ENCODE assay signal across 10 cellular contexts in genomic region chr6:41938590-41938989, GRCh38. TPM values are rescaled to one million over a fixed set of nuclear protein-coding genes. Genes with fewer than 3 reads are reported as not detected.
DNase-seq lines count a peak whose midpoint lies in the region; ATAC-seq, FAIRE-seq and TF ChIP-seq lines count a peak whose summit lies in the region.
"Had no signal": no experiment of that assay in that cellular context is flagged by ENCODE, and none has a peak within 500 bp of the region (broad histone marks: within the 10 kb centered on the region; RNA-seq: fewer than 3 reads in every experiment).

No MANE protein-coding gene starts in this region.

- no peaks in the 10 kb centered on the region for H3K27me3 Mint-ChIP-seq in Calu3 (ENCODE audit: unreplicated experiment)

- DNase-seq in colonic mucosa (no peak), neuronal stem cell (ENCODE audit: low spot score) (no peak), GM12891 (ENCODE audit: insufficient read length, low spot score) (no peak), Calu3 (no peak), NCI-H446 treated with DMSO at 0.1 percent for 48 hours (lab: John Stamatoyannopoulos, UW) (no peak)
- DNase-seq: NCI-H345 had no signal

- no peaks in the 10 kb centered on the region for H3K9me3 Mint-ChIP-seq in Calu3 (ENCODE audit: low read depth, unreplicated experiment)

- H3K36me3 ChIP-seq in BLaER1 treated with 17β-estradiol and CSF1 and Interleukin-3, amounts not matched to agents 10 nM and 100 nM: peaks cover 34 to 78% (median 70%) of the 10 kb centered on the region in 11 experiments
- H3K36me3 ChIP-seq in Loucy (ENCODE audit: insufficient read depth, low read length): peaks cover 34% of the 10 kb centered on the region
- H3K36me3 ChIP-seq in colonic mucosa: no peaks in the 10 kb centered on the region
- H3K36me3 ChIP-seq in neuronal stem cell (replicated peaks in 1 of 2; ENCODE audit: control insufficient read depth in 2 of 2, insufficient read depth in 2 of 2, low read length in 2 of 2): peaks cover 18 to 49% of the 10 kb centered on the region in 2 donors

- peak overlapping the region; percentile 85 to 100 (median 97) for H3K9ac ChIP-seq in BLaER1 treated with 17β-estradiol and CSF1 and Interleukin-3, amounts not matched to agents 10 nM and 100 nM
- H3K9ac ChIP-seq in Loucy (ENCODE audit: low read depth, low read length, poor library complexity, severe bottlenecking) (peak overlapping the region; percentile 98), colonic mucosa (ENCODE audit: low read depth in 2 of 2, low read length in 2 of 2) (peak overlapping the region; percentile 37 to 94), neuronal stem cell (ENCODE audit: low read depth, low read length, poor library complexity) (no peak overlapping the region)

- H3K9me2 ChIP-seq in Loucy (replicated peaks; ENCODE audit: low read depth, low read length): no peaks in the 10 kb centered on the region

- CTCF ChIA-PET in Calu3 (lab: Charles Lee): interaction anchor here (0.6 to 3.3 kb wide), 2 partner anchors 10 to 17 kb away, joined by 4 to 17 read pairs; partner anchors contain the start of genes BYSL and MED20

- H2AFZ ChIP-seq in Loucy (ENCODE audit: low read length): no peak overlapping the region
- no peak overlapping the region for H2AFZ ChIP-seq in neuronal stem cell (ENCODE audit: low read length)

- no CpG with 5 or more reads among the region's 4 CpGs for WGBS in neuronal stem cell (ENCODE audit: extremely low coverage in 2 of 2, insufficient read length in 2 of 2, insufficient replicate concordance in 1 of 2), 2 donors

- intact Hi-C loops in colonic mucosa (cut with DNase I): loop anchor here (5.0 kb wide), 1 partner anchor 104 kb away; no protein-coding TSS in a partner anchor
- intact Hi-C loops in Calu3 (cut with micrococcal nuclease; ENCODE audit: unreplicated experiment): no loop called here

- no peak overlapping the region for H2BK15ac ChIP-seq in neuronal stem cell (ENCODE audit: low read length)

- peak overlapping the region; percentile 92 to 100 (median 98) for H3K4me2 ChIP-seq in BLaER1 treated with 17β-estradiol and CSF1 and Interleukin-3, amounts not matched to agents 10 nM and 100 nM
- H3K4me2 ChIP-seq in Loucy (ENCODE audit: low read depth, low read length, poor library complexity, severe bottlenecking) (peak overlapping the region; percentile 98), neuronal stem cell (ENCODE audit: insufficient read depth, low read length, poor library complexity, severe bottlenecking) (no peak overlapping the region)

- H3K18ac ChIP-seq in neuronal stem cell (ENCODE audit: low read length): no peak overlapping the region

- peaks cover 0 to 27% (median 14%) of the 10 kb centered on the region in 11 experiments; a peak in 12 of 22 replicates for H4K20me1 ChIP-seq in BLaER1 treated with 17β-estradiol and CSF1 and Interleukin-3, amounts not matched to agents 10 nM and 100 nM
- peaks cover 62% of the 10 kb centered on the region for H4K20me1 ChIP-seq in Loucy (ENCODE audit: insufficient read depth, low read length, poor library complexity, severe bottlenecking)

- H2BK120ac ChIP-seq in neuronal stem cell (ENCODE audit: low read depth, low read length): no peak overlapping the region

- H3K79me1 ChIP-seq in neuronal stem cell (ENCODE audit: low read depth, low read length): peaks cover 6% of the 10 kb centered on the region

- H3K9me3 ChIP-seq in BLaER1 treated with 17β-estradiol and CSF1 and Interleukin-3, amounts not matched to agents 10 nM and 100 nM (replicated peaks in 1 of 11): no peaks in the 10 kb centered on the region; a peak in 1 of 22 replicates
- H3K9me3 ChIP-seq in Loucy (ENCODE audit: insufficient read depth, low read depth, low read length) (no peaks in the 10 kb centered on the region), colonic mucosa (no peaks in the 10 kb centered on the region), neuronal stem cell (replicated peaks in 1 of 2; ENCODE audit: control insufficient read depth in 2 of 2, insufficient read depth in 1 of 2, low read depth in 1 of 2, low read length in 2 of 2) (no peaks in the 10 kb centered on the region)

- TF ChIP-seq CTCF in Loucy (conservative IDR thresholded peaks at IDR 0.05; ENCODE audit: low read length) (no peak), colonic mucosa (IDR thresholded peaks at IDR 0.05) (no peak), Calu3 (IDR thresholded peaks at IDR 0.05; ENCODE audit: unreplicated experiment) (no peak)

- ATAC-seq in GM19452 (IDR thresholded peaks at IDR 0.05; ENCODE audit: unreplicated experiment): no peak

- no peak for TF ChIP-seq POLR2A in GM12891 (IDR thresholded peaks at IDR 0.05; ENCODE audit: low read depth, low read length)

- H3K4me1 Mint-ChIP-seq in Calu3 (ENCODE audit: low read depth, unreplicated experiment): peaks cover 30% of the 10 kb centered on the region

- no peaks in the 10 kb centered on the region for H3K27me3 ChIP-seq in BLaER1 treated with 17β-estradiol and CSF1 and Interleukin-3, amounts not matched to agents 10 nM and 100 nM
- H3K27me3 ChIP-seq in Loucy (ENCODE audit: insufficient read depth, low read length, poor library complexity, severe bottlenecking) (peaks cover 6% of the 10 kb centered on the region), colonic mucosa (no peaks in the 10 kb centered on the region), neuronal stem cell (ENCODE audit: control insufficient read depth in 3 of 3, insufficient read depth in 3 of 3, low read depth in 1 of 3, low read length in 3 of 3) (no peaks in the 10 kb centered on the region)

- no peak overlapping the region for H3K14ac ChIP-seq in neuronal stem cell (ENCODE audit: low read length)

- H3K36me3 Mint-ChIP-seq in Calu3 (ENCODE audit: insufficient read depth, unreplicated experiment): peaks cover 49% of the 10 kb centered on the region

- no peak overlapping the region for H4K8ac ChIP-seq in neuronal stem cell (ENCODE audit: low read depth, low read length)

- no peak overlapping the region for H2BK5ac ChIP-seq in neuronal stem cell (ENCODE audit: low read length)

- no TSS peak for BruUV-seq in Calu3 (replicated peaks; lab: Mats Ljungman, UMichigan)

- H3K4ac ChIP-seq in neuronal stem cell (ENCODE audit: low read length): no peak overlapping the region

- H3K27ac Mint-ChIP-seq in Calu3 (ENCODE audit: unreplicated experiment): no peak overlapping the region

- peaks cover 24% of the 10 kb centered on the region; the same call in 1 of the 2 replicates for H3F3A ChIP-seq in Loucy (ENCODE audit: low read depth)

- H3K79me2 ChIP-seq in Loucy (ENCODE audit: insufficient read depth, low read length): peaks cover 74% of the 10 kb centered on the region

- peak overlapping the region; percentile 91 to 100 (median 98) for H3K4me3 ChIP-seq in BLaER1 treated with 17β-estradiol and CSF1 and Interleukin-3, amounts not matched to agents 10 nM and 100 nM
- H3K4me3 ChIP-seq in Loucy (ENCODE audit: low read length, poor library complexity, severe bottlenecking): peak overlapping the region; percentile 83
- no peak overlapping the region for H3K4me3 ChIP-seq in colonic mucosa
- no peak overlapping the region for H3K4me3 ChIP-seq in neuronal stem cell (ENCODE audit: low read length in 2 of 2)

- no peak overlapping the region for H4K91ac ChIP-seq in neuronal stem cell (ENCODE audit: low read depth, low read length, poor library complexity)

- no peak for FAIRE-seq in GM12891 (lab: Jason Lieb, UNC)

- peak overlapping the region; percentile 75 to 100 (median 99) for H3K27ac ChIP-seq in BLaER1 treated with 17β-estradiol and CSF1 and Interleukin-3, amounts not matched to agents 10 nM and 100 nM
- H3K27ac ChIP-seq in colonic mucosa (peak overlapping the region; percentile 35), neuronal stem cell (replicated peaks; ENCODE audit: low read length) (no peak overlapping the region)
- H3K27ac ChIP-seq: VCaP had no signal

- H3K23ac ChIP-seq in neuronal stem cell (ENCODE audit: low read depth, low read length, poor library complexity): peak overlapping the region; percentile 51

- peaks cover 58 to 80% (median 64%) of the 10 kb centered on the region in 10 experiments for H3K4me1 ChIP-seq in BLaER1 treated with 17β-estradiol and CSF1 and Interleukin-3, amounts not matched to agents 10 nM and 100 nM
- H3K4me1 ChIP-seq in Loucy (ENCODE audit: insufficient read depth, low read length, poor library complexity, severe bottlenecking): peaks cover 55% of the 10 kb centered on the region
- H3K4me1 ChIP-seq in colonic mucosa: peaks cover 23% of the 10 kb centered on the region
- peaks cover 18 to 21% of the 10 kb centered on the region in 2 donors for H3K4me1 ChIP-seq in neuronal stem cell (ENCODE audit: control insufficient read depth in 2 of 2, insufficient read depth in 1 of 2, low read depth in 1 of 2, low read length in 2 of 2)

- no peak overlapping the region for H2BK12ac ChIP-seq in neuronal stem cell (ENCODE audit: low read length)

- H2AK5ac ChIP-seq in neuronal stem cell (ENCODE audit: low read depth, low read length): no peak overlapping the region

- no peak overlapping the region for H3K4me3 Mint-ChIP-seq in Calu3 (ENCODE audit: low read depth, unreplicated experiment)

TF ChIP-seq in GM12891, 5 proteins besides CTCF, POLR2A, EP300 and RAD21:
- TF ChIP-seq SPI1 (IDR thresholded peaks at IDR 0.05; ENCODE audit: low read depth, low read length) (no peak), PAX5 (IDR thresholded peaks at IDR 0.05; ENCODE audit: insufficient read depth, low read length, severe bottlenecking) (no peak), POU2F2 (IDR thresholded peaks at IDR 0.05; ENCODE audit: low read depth, low read length) (no peak), TAF1 (IDR thresholded peaks at IDR 0.05; ENCODE audit: low read depth, low read length) (no peak)

RNA-seq across cellular contexts. Expression of gene CCND3, which starts 3.0 kb away (rescaled TPM):
- 10 to 100 TPM; 86.2 to 92.3 TPM for total RNA-seq in colonic mucosa
- polyA plus RNA-seq in neuronal stem cell (2013, experiment 1 of 2): 14.7 TPM
- 15.1 TPM for polyA plus RNA-seq in neuronal stem cell (2013, experiment 2 of 2)
- polyA plus RNA-seq in GM12891 (2012; ENCODE audit: low read depth, missing spikeins): 42.6 TPM
- 77.4 and 90.4 TPM in 2 replicates for total RNA-seq in Calu3 (2022)

RNA-seq across cellular contexts. Expression of gene BYSL, which starts 17.3 kb away (rescaled TPM):
- 10 to 100 TPM; 10.4 to 16.4 TPM for total RNA-seq in colonic mucosa
- 16.2 TPM for polyA plus RNA-seq in neuronal stem cell (2013, experiment 1 of 2)
- 15.3 TPM for polyA plus RNA-seq in neuronal stem cell (2013, experiment 2 of 2)
- 19.1 TPM for polyA plus RNA-seq in GM12891 (2012; ENCODE audit: low read depth, missing spikeins)
- total RNA-seq in Calu3 (2022): 51.7 and 55.6 TPM in 2 replicates

RNA-seq across cellular contexts. Expression of gene MED20, which starts 17.7 kb away (rescaled TPM):
- 10 to 100 TPM; 15.0 to 22.9 TPM for total RNA-seq in colonic mucosa
- polyA plus RNA-seq in neuronal stem cell (2013, experiment 1 of 2): 15.9 TPM
- polyA plus RNA-seq in neuronal stem cell (2013, experiment 2 of 2): 15.4 TPM
- polyA plus RNA-seq in GM12891 (2012; ENCODE audit: low read depth, missing spikeins): 7.1 TPM
- total RNA-seq in Calu3 (2022): 28.0 and 29.8 TPM in 2 replicates

RNA-seq across cellular contexts. Expression of gene USP49, which starts 43.4 kb away (rescaled TPM):
- 1 to 10 TPM; 1.7 to 2.9 TPM for total RNA-seq in colonic mucosa
- 26.2 TPM for polyA plus RNA-seq in neuronal stem cell (2013, experiment 1 of 2)
- polyA plus RNA-seq in neuronal stem cell (2013, experiment 2 of 2): 26.0 TPM
- 4.0 TPM for polyA plus RNA-seq in GM12891 (2012; ENCODE audit: low read depth, missing spikeins)
- total RNA-seq in Calu3 (2022): 6.9 and 7.0 TPM in 2 replicates

Comparison
In these comparisons a context has a peak if more than half of its experiments do, and no peak if none do; other contexts are left out.
1. H3K4me3 ChIP-seq: peak in BLaER1 treated with 17β-estradiol and CSF1 and Interleukin-3, amounts not matched to agents 10 nM and 100 nM (10 of 10) and Loucy (single experiment); none in colonic mucosa (single experiment) and neuronal stem cell (0 of 2).